ENCODE assay signal across 1 cellular context in the genomic region with DNA sequence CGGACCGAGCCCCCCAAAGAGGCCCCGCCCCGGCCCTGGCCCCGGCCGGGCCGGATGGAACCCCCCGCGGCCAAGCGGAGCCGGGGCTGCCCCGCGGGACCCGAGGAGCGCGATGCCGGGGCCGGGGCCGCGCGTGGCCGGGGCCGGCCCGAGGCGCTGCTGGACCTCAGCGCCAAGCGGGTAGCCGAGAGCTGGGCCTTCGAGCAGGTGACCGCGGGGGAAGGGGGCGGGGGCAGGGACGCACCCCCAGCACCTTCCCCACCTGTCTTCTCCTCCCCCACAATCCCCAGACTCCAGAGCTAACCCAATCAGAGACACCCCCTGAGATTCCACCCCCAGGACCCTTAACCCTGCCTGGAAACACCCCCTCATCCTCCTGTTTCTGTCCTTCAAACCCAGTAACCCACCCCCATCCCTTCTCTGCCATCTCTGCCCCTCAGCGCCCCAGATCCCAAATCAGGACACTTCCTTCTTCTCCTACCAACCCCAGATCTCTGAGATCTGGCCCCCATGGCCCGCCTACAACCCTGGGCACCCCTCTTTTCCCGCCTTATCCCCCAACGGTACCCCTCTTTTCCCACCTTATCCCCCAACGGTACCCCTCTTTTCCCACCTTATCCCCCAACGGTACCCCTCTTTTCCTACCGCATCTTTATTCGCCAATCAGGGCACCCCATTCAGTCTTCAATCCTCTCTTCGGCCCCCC.
TF ChIP-seq lines count a peak whose summit lies in the region.

No MANE protein-coding gene starts in this region.

TF ChIP-seq in GM12878, 131 proteins besides CTCF, POLR2A, EP300 and RAD21 (continues in another document):
- no peak for TF ChIP-seq RELA (IDR thresholded peaks at IDR 0.05; ENCODE audit: borderline replicate concordance, partially characterized antibody)
- TF ChIP-seq, protein P1, sequence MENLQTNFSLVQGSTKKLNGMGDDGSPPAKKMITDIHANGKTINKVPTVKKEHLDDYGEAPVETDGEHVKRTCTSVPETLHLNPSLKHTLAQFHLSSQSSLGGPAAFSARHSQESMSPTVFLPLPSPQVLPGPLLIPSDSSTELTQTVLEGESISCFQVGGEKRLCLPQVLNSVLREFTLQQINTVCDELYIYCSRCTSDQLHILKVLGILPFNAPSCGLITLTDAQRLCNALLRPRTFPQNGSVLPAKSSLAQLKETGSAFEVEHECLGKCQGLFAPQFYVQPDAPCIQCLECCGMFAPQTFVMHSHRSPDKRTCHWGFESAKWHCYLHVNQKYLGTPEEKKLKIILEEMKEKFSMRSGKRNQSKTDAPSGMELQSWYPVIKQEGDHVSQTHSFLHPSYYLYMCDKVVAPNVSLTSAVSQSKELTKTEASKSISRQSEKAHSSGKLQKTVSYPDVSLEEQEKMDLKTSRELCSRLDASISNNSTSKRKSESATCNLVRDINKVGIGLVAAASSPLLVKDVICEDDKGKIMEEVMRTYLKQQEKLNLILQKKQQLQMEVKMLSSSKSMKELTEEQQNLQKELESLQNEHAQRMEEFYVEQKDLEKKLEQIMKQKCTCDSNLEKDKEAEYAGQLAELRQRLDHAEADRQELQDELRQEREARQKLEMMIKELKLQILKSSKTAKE (IDR thresholded peaks at IDR 0.05; ENCODE audit: low read depth, poor library complexity, severe bottlenecking) = no peak
- TF ChIP-seq CHD1 (IDR thresholded peaks at IDR 0.05; ENCODE audit: low read depth, low read length) = 0 out of 2 replicates have a peak, but pooled peaks have one; percentile 73
- TF ChIP-seq, protein P2, sequence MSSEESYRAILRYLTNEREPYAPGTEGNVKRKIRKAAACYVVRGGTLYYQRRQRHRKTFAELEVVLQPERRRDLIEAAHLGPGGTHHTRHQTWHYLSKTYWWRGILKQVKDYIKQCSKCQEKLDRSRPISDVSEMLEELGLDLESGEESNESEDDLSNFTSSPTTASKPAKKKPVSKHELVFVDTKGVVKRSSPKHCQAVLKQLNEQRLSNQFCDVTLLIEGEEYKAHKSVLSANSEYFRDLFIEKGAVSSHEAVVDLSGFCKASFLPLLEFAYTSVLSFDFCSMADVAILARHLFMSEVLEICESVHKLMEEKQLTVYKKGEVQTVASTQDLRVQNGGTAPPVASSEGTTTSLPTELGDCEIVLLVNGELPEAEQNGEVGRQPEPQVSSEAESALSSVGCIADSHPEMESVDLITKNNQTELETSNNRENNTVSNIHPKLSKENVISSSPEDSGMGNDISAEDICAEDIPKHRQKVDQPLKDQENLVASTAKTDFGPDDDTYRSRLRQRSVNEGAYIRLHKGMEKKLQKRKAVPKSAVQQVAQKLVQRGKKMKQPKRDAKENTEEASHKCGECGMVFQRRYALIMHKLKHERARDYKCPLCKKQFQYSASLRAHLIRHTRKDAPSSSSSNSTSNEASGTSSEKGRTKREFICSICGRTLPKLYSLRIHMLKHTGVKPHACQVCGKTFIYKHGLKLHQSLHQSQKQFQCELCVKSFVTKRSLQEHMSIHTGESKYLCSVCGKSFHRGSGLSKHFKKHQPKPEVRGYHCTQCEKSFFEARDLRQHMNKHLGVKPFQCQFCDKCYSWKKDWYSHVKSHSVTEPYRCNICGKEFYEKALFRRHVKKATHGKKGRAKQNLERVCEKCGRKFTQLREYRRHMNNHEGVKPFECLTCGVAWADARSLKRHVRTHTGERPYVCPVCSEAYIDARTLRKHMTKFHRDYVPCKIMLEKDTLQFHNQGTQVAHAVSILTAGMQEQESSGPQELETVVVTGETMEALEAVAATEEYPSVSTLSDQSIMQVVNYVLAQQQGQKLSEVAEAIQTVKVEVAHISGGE (CRISPR knock-in tag; IDR thresholded peaks at IDR 0.05) = no peak
- TF ChIP-seq PAX8 (IDR thresholded peaks at IDR 0.05) = no peak
- peak; percentile 93 for TF ChIP-seq LARP7 (IDR thresholded peaks at IDR 0.05)
- TF ChIP-seq, protein P3, sequence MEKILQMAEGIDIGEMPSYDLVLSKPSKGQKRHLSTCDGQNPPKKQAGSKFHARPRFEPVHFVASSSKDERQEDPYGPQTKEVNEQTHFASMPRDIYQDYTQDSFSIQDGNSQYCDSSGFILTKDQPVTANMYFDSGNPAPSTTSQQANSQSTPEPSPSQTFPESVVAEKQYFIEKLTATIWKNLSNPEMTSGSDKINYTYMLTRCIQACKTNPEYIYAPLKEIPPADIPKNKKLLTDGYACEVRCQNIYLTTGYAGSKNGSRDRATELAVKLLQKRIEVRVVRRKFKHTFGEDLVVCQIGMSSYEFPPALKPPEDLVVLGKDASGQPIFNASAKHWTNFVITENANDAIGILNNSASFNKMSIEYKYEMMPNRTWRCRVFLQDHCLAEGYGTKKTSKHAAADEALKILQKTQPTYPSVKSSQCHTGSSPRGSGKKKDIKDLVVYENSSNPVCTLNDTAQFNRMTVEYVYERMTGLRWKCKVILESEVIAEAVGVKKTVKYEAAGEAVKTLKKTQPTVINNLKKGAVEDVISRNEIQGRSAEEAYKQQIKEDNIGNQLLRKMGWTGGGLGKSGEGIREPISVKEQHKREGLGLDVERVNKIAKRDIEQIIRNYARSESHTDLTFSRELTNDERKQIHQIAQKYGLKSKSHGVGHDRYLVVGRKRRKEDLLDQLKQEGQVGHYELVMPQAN (conservative IDR thresholded peaks at IDR 0.05) = peak; percentile 83
- 0 out of 3 replicates have a peak, but pooled peaks have one; percentile 12 for TF ChIP-seq POU2F2 (IDR thresholded peaks at IDR 0.05; ENCODE audit: borderline replicate concordance, low read depth, low read length)
- TF ChIP-seq NR2C1 (IDR thresholded peaks at IDR 0.05) = peak; percentile 43; the same call in 1 of the 2 replicates
- 0 out of 2 replicates have a peak, but pooled peaks have one; percentile 22 for TF ChIP-seq ZNF24 (IDR thresholded peaks at IDR 0.05)
- no peak for TF ChIP-seq CUX1 (IDR thresholded peaks at IDR 0.05; ENCODE audit: insufficient replicate concordance, low read depth, low read length)
- TF ChIP-seq NBN (IDR thresholded peaks at IDR 0.05) = 0 out of 2 replicates have a peak, but pooled peaks have one; percentile 29
- peak in 1 of 2 experiments; percentile 58; a peak in 1 of 3 replicates for TF ChIP-seq EGR1 (IDR thresholded peaks at IDR 0.05; ENCODE audit: borderline replicate concordance in 1 of 2, low read depth in 2 of 2, low read length in 2 of 2)
- no peak for TF ChIP-seq RFX5 (IDR thresholded peaks at IDR 0.05; ENCODE audit: low read depth, low read length)
- TF ChIP-seq NR2F1 (conservative IDR thresholded peaks at IDR 0.05) = peak; percentile 82
- TF ChIP-seq NFXL1 (IDR thresholded peaks at IDR 0.05; ENCODE audit: borderline replicate concordance) = no peak
- 0 out of 2 replicates have a peak, but pooled peaks have one; percentile 46 for TF ChIP-seq TCF12 (IDR thresholded peaks at IDR 0.05; ENCODE audit: low read depth, low read length)
- TF ChIP-seq MLLT1 (IDR thresholded peaks at IDR 0.05) = peak; percentile 46; the same call in 1 of the 2 replicates
- TF ChIP-seq IKZF1 (conservative IDR thresholded peaks at IDR 0.05) = peak; percentile 47
- TF ChIP-seq GATAD2B (conservative IDR thresholded peaks at IDR 0.05; ENCODE audit: low read depth) = peak; percentile 95
- TF ChIP-seq POLR2AphosphoS5 (IDR thresholded peaks at IDR 0.05; ENCODE audit: low read length) = 0 out of 2 replicates have a peak, but pooled peaks have one; percentile 38
- TF ChIP-seq ZNF687 (IDR thresholded peaks at IDR 0.05) = 0 out of 2 replicates have a peak, but pooled peaks have one; percentile 36
- TF ChIP-seq FOXM1 (IDR thresholded peaks at IDR 0.05; ENCODE audit: low read depth, low read length) = no peak
- TF ChIP-seq HSF1 (IDR thresholded peaks at IDR 0.05; ENCODE audit: low read depth, low read length) = no peak
- 0 out of 2 replicates have a peak, but pooled peaks have one; percentile 68 for TF ChIP-seq ZNF207 (IDR thresholded peaks at IDR 0.05; ENCODE audit: borderline replicate concordance)
- TF ChIP-seq SMARCA5 (IDR thresholded peaks at IDR 0.05) = peak; percentile 86; the same call in 1 of the 2 replicates
- TF ChIP-seq, protein P4, sequence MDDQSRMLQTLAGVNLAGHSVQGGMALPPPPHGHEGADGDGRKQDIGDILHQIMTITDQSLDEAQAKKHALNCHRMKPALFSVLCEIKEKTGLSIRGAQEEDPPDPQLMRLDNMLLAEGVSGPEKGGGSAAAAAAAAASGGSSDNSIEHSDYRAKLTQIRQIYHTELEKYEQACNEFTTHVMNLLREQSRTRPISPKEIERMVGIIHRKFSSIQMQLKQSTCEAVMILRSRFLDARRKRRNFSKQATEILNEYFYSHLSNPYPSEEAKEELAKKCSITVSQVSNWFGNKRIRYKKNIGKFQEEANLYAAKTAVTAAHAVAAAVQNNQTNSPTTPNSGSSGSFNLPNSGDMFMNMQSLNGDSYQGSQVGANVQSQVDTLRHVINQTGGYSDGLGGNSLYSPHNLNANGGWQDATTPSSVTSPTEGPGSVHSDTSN (IDR thresholded peaks at IDR 0.05; ENCODE audit: insufficient replicate concordance, low read depth, low read length) = no peak
- peak; percentile 73 for TF ChIP-seq ZNF217 (IDR thresholded peaks at IDR 0.05)
